30 cellular contexts compared by ENCODE assay signal in genomic region chr10:13296476-13296875, GRCh38.
"Had no signal": no experiment of that assay in that cellular context is flagged by ENCODE, and none has a peak within 500 bp of the region (broad histone marks: within the 10 kb centered on the region; RNA-seq: fewer than 3 reads in every experiment).

No MANE protein-coding gene starts in this region.

- H3K27ac ChIP-seq: foreskin keratinocyte, gastroesophageal sphincter, heart left ventricle, hepatocyte, left lung, neutrophil, pancreas, right atrium auricular region, stomach, thyroid gland, vagina had no signal

- H3K27me3 ChIP-seq: foreskin keratinocyte, gastroesophageal sphincter, heart left ventricle, hepatocyte, left lung, pancreas, right atrium auricular region, stomach, thyroid gland, vagina had no signal

- H3K36me3 ChIP-seq: neutrophil had no signal

- H3K4me2 ChIP-seq: hepatocyte, smooth muscle cell had no signal

- H3K9me3 ChIP-seq: gastroesophageal sphincter, heart left ventricle, left lung, mucosa of descending colon, neutrophil, pancreas, right atrium auricular region, stomach, thyroid gland, vagina had no signal

- DNase-seq: cortex of kidney; effector memory CD8-positive, alpha-beta T cell; foreskin keratinocyte; heart left ventricle; kidney; left cardiac atrium; mesenchymal stem cell; mucosa of descending colon; naive B cell; pancreas; stimulated activated CD4-positive, alpha-beta T cell treated with anti-CD3 and anti-CD28 coated beads, Interleukin-2, amount 100 ng/mL, for 24 hours; stimulated activated CD4-positive, alpha-beta T cell treated with anti-CD3 and anti-CD28 coated beads, Interleukin-4, amount 100 ng/mL, for 24 hours; stimulated activated naive CD4-positive, alpha-beta T cell treated with Interleukin-2 at 50 U/mL for 16 hours; stomach; thyroid gland; trophoblast cell had no signal

- H3K9me3 Mint-ChIP-seq: effector memory CD8-positive, alpha-beta T cell; mesothelial cell of epicardium; naive B cell; natural killer cell treated with Interleukin-12 subunit alpha and Interleukin-12 subunit beta and Interleukin-15 and Interleukin-18, amount 100 ng/mL, for 72 hours; neural crest cell; stimulated activated effector memory CD8-positive, alpha-beta T cell treated with anti-CD3 and anti-CD28 coated beads, Interleukin-12 subunit alpha, Interleukin-12 subunit beta, amount 100 ng/mL, for 72 hours had no signal

- H3K4me1 ChIP-seq: foreskin keratinocyte had no signal

- H2AFZ ChIP-seq: hepatocyte had no signal

- ATAC-seq: effector memory CD8-positive, alpha-beta T cell; foreskin keratinocyte; gastroesophageal sphincter; heart left ventricle; left cardiac atrium; left lung; mucosa of descending colon; natural killer cell treated with Interleukin-12 subunit alpha and Interleukin-12 subunit beta and Interleukin-15 and Interleukin-18, amount 100 ng/mL, for 72 hours; pancreas; sciatic nerve; stimulated activated effector memory CD8-positive, alpha-beta T cell treated with anti-CD3 and anti-CD28 coated beads, Interleukin-12 subunit alpha, Interleukin-12 subunit beta, amount 100 ng/mL, for 72 hours had no signal

- H3K4me3 Mint-ChIP-seq: effector memory CD8-positive, alpha-beta T cell; mesothelial cell of epicardium; natural killer cell treated with Interleukin-12 subunit alpha and Interleukin-12 subunit beta and Interleukin-15 and Interleukin-18, amount 100 ng/mL, for 72 hours; neural crest cell; stimulated activated effector memory CD8-positive, alpha-beta T cell treated with anti-CD3 and anti-CD28 coated beads, Interleukin-12 subunit alpha, Interleukin-12 subunit beta, amount 100 ng/mL, for 72 hours had no signal

- FAIRE-seq: endometrium, kidney, pancreas had no signal

- H3K36me3 Mint-ChIP-seq: natural killer cell treated with Interleukin-12 subunit alpha and Interleukin-12 subunit beta and Interleukin-15 and Interleukin-18, amount 100 ng/mL, for 72 hours had no signal

- H3K27ac Mint-ChIP-seq: effector memory CD8-positive, alpha-beta T cell; mesothelial cell of epicardium; naive B cell; natural killer cell treated with Interleukin-12 subunit alpha and Interleukin-12 subunit beta and Interleukin-15 and Interleukin-18, amount 100 ng/mL, for 72 hours; progenitor cell of endocrine pancreas; stimulated activated effector memory CD8-positive, alpha-beta T cell treated with anti-CD3 and anti-CD28 coated beads, Interleukin-12 subunit alpha, Interleukin-12 subunit beta, amount 100 ng/mL, for 72 hours had no signal

- H3K27me3 Mint-ChIP-seq: effector memory CD8-positive, alpha-beta T cell; naive B cell; natural killer cell treated with Interleukin-12 subunit alpha and Interleukin-12 subunit beta and Interleukin-15 and Interleukin-18, amount 100 ng/mL, for 72 hours; progenitor cell of endocrine pancreas had no signal

- H3K4me3 ChIP-seq: gastroesophageal sphincter, heart left ventricle, hepatocyte, left lung, mucosa of descending colon, pancreas, right atrium auricular region, smooth muscle cell, stomach, thyroid gland, vagina had no signal
